Comparison of ENCODE assay signal across 23 cellular contexts in genomic region chr2:196801578-196801977, GRCh38. TPM values are rescaled to one million over a fixed set of nuclear protein-coding genes. Genes with fewer than 3 reads are reported as not detected.
DNase-seq lines count a peak whose midpoint lies in the region; ATAC-seq, FAIRE-seq and TF ChIP-seq lines count a peak whose summit lies in the region.
"Had no signal": no experiment of that assay in that cellular context is flagged by ENCODE, and none has a peak within 500 bp of the region (broad histone marks: within the 10 kb centered on the region; RNA-seq: fewer than 3 reads in every experiment).

No MANE protein-coding gene starts in this region.

- WGBS in GM23248 (ENCODE audit: low coverage in 1 of 2, low lambda C conversion rate in 2 of 2, missing lambda C conversion rate in 2 of 2), 2 experiments: 0% methylated on average over 1 of the region's 1 CpG
- WGBS in esophagus muscularis mucosa: 21% methylated on average over 1 of the region's 1 CpG

- no peak overlapping the region for H3K27ac Mint-ChIP-seq in T-cell
- H3K27ac Mint-ChIP-seq: activated CD4-positive, alpha-beta T cell treated with anti-CD3 and anti-CD28 coated beads, Interleukin-2, amount 10 ng/mL, durations not matched to agents 7 days and 5 days; activated naive CD4-positive, alpha-beta T cell treated with anti-CD3 and anti-CD28 coated beads, Interleukin-2, amount 10 ng/mL, durations not matched to agents 7 days and 5 days; dendritic cell treated with granulocyte-macrophage colony-stimulating factor and Interleukin-4, amounts not matched to agents 40 ng/mL and 50 ng/mL, for 4 days; H9 had no signal

- no peak overlapping the region for H3K9ac ChIP-seq in GM23248
- H3K9ac ChIP-seq in keratinocyte (ENCODE audit: control insufficient read depth, extremely low read depth, insufficient read depth, low read length): no peak overlapping the region
- H3K9ac ChIP-seq: parathyroid adenoma had no signal

- H3K79me2 ChIP-seq in GM23248 (ENCODE audit: insufficient read depth) (peaks cover 38% of the 10 kb centered on the region), keratinocyte (ENCODE audit: control insufficient read depth, insufficient read depth, low read length) (peaks cover 17% of the 10 kb centered on the region)
- H3K79me2 ChIP-seq: parathyroid adenoma had no signal

- H3K36me3 ChIP-seq in GM23248 (ENCODE audit: low read depth) (peaks cover 11% of the 10 kb centered on the region; the same call in 1 of the 2 replicates), keratinocyte (ENCODE audit: control insufficient read depth in 2 of 2, extremely low read depth in 1 of 2, insufficient read depth in 2 of 2, low read length in 2 of 2) (peaks cover 0 to 1% of the 10 kb centered on the region in 2 experiments), esophagus muscularis mucosa (peaks cover 0 to 12% (median 7%) of the 10 kb centered on the region in 4 donors)

- peaks cover 23 to 28% (median 28%) of the 10 kb centered on the region in 3 donors for H3K4me1 Mint-ChIP-seq in T-cell

- intact Hi-C loops in esophagus muscularis mucosa (cut with DNase I): no loop called here

- no peaks in the 10 kb centered on the region for H3K9me3 ChIP-seq in GM23248 (ENCODE audit: low read depth)
- no peaks in the 10 kb centered on the region for H3K9me3 ChIP-seq in keratinocyte (ENCODE audit: control insufficient read depth, low read depth, low read length)
- no peaks in the 10 kb centered on the region for H3K9me3 ChIP-seq in esophagus muscularis mucosa
- H3K9me3 ChIP-seq: Caco-2, Peyer's patch had no signal

- peak overlapping the region; percentile 95 for H2AFZ ChIP-seq in GM23248
- H2AFZ ChIP-seq in keratinocyte (ENCODE audit: control insufficient read depth, low read length): peak overlapping the region; percentile 8
- H2AFZ ChIP-seq: parathyroid adenoma had no signal

- dilution Hi-C loops in keratinocyte (cut with MboI; ENCODE audit: extremely low pct_ligation_motif_present, low sequenced_read_pairs): no loop called here

- H3K27ac ChIP-seq in GM23248 (peak overlapping the region; percentile 59), RWPE1 (no peak overlapping the region), keratinocyte (ENCODE audit: control insufficient read depth, insufficient read depth, low read length) (no peak overlapping the region), esophagus muscularis mucosa (replicated peaks in 1 of 4) (no peak overlapping the region)
- H3K27ac ChIP-seq: parathyroid adenoma, Peyer's patch had no signal

- H3K27me3 Mint-ChIP-seq in T-cell: peaks cover 10 to 11% of the 10 kb centered on the region in 2 donors

- no peak for TF ChIP-seq POLR2A in esophagus muscularis mucosa (IDR thresholded peaks at IDR 0.05; ENCODE audit: low read depth)

- TF ChIP-seq EP300 in esophagus muscularis mucosa (IDR thresholded peaks at IDR 0.05): no peak

- H3K4me3 ChIP-seq in GM23248: no peak overlapping the region
- no peak overlapping the region for H3K4me3 ChIP-seq in keratinocyte (ENCODE audit: control insufficient read depth in 2 of 3, extremely low read depth in 1 of 3, insufficient read depth in 2 of 3, low read depth in 1 of 3, low read length in 3 of 3)
- no peak overlapping the region for H3K4me3 ChIP-seq in esophagus muscularis mucosa
- H3K4me3 ChIP-seq: Peyer's patch had no signal

- no peaks in the 10 kb centered on the region for H3K9me2 ChIP-seq in GM23248 (ENCODE audit: insufficient read depth)

- CTCF ChIA-PET in RWPE1 (lab: Yijun Ruan, JAX): no interaction called here
- CTCF ChIA-PET in T-cell (lab: Charles Lee): no interaction called here

- H3K4me2 ChIP-seq in GM23248 (ENCODE audit: unreplicated experiment): no peak overlapping the region
- no peak overlapping the region for H3K4me2 ChIP-seq in keratinocyte (ENCODE audit: control insufficient read depth, extremely low read depth, insufficient read depth, low read depth, low read length)

- DNase-seq in AG08395 (ENCODE audit: low spot score): peak; percentile 7
- peak; percentile 69 for DNase-seq in GM23248
- DNase-seq in RWPE1 (ENCODE audit: low spot score): peak; percentile 21
- no peak for DNase-seq in keratinocyte (ENCODE audit: low read depth, low spot score)
- DNase-seq in T-cell: no peak
- no peak for DNase-seq in NCI-H1694 treated with DMSO at 0.1 percent for 48 hours (lab: John Stamatoyannopoulos, UW)
- DNase-seq in esophagus muscularis mucosa (ENCODE audit: extremely low spot score): no peak
- DNase-seq: activated CD4-positive, alpha-beta T cell treated with anti-CD3 and anti-CD28 coated beads, Interleukin-2, amount 10 ng/mL, durations not matched to agents 7 days and 5 days; activated naive CD4-positive, alpha-beta T cell treated with anti-CD3 and anti-CD28 coated beads, Interleukin-2, amount 10 ng/mL, durations not matched to agents 7 days and 5 days; AML-193; Caco-2; GF-D8; H9; NCI-H1436 treated with DMSO at 0.1 percent for 48 hours; NCI-H82; Peyer's patch; stimulated activated CD4-positive, alpha-beta T cell treated with anti-CD3 and anti-CD28 coated beads, Interleukin-2, amount 100 ng/mL, for 24 hours had no signal

- ATAC-seq in T-cell (replicated peaks in 1 of 4) (no peak), HG03045 (IDR thresholded peaks at IDR 0.05; ENCODE audit: unreplicated experiment) (no peak)

- H4K20me1 ChIP-seq in GM23248 (ENCODE audit: insufficient read depth) (no peaks in the 10 kb centered on the region), keratinocyte (ENCODE audit: control insufficient read depth, extremely low read depth, insufficient read depth, low read length) (no peaks in the 10 kb centered on the region)

- no peak for TF ChIP-seq CTCF in RWPE1 (conservative IDR thresholded peaks at IDR 0.05; ENCODE audit: low read depth)
- no peak for TF ChIP-seq CTCF in keratinocyte (optimal IDR thresholded peaks at IDR 0.05 in 1 of 3, IDR thresholded peaks at IDR 0.05 in 1 of 3, conservative IDR thresholded peaks at IDR 0.05 in 1 of 3; ENCODE audit: extremely low read depth in 1 of 3, insufficient read depth in 2 of 3, low read length in 3 of 3)
- no peak for TF ChIP-seq CTCF in esophagus muscularis mucosa (IDR thresholded peaks at IDR 0.05)

- in situ Hi-C loops in GM23248 (cut with MboI): no loop called here

- H3K27me3 ChIP-seq in GM23248 (replicated peaks; ENCODE audit: insufficient read depth): no peaks in the 10 kb centered on the region
- no peaks in the 10 kb centered on the region for H3K27me3 ChIP-seq in keratinocyte (ENCODE audit: control insufficient read depth, extremely low read depth, insufficient read depth, low read length)
- H3K27me3 ChIP-seq in esophagus muscularis mucosa: peaks cover 0 to 17% (median 0%) of the 10 kb centered on the region in 4 donors
- H3K27me3 ChIP-seq: Peyer's patch had no signal

- no peaks in the 10 kb centered on the region for H3K9me3 Mint-ChIP-seq in T-cell
- H3K9me3 Mint-ChIP-seq: activated naive CD4-positive, alpha-beta T cell treated with anti-CD3 and anti-CD28 coated beads, Interleukin-2, amount 10 ng/mL, durations not matched to agents 7 days and 5 days; dendritic cell treated with granulocyte-macrophage colony-stimulating factor and Interleukin-4, amounts not matched to agents 40 ng/mL and 50 ng/mL, for 4 days had no signal

- H3K9me1 ChIP-seq in keratinocyte (ENCODE audit: control insufficient read depth, extremely low read depth, insufficient read depth, low read length): no peaks in the 10 kb centered on the region

- no peak overlapping the region for H3K4me3 Mint-ChIP-seq in T-cell
- H3K4me3 Mint-ChIP-seq: activated naive CD4-positive, alpha-beta T cell treated with anti-CD3 and anti-CD28 coated beads, Interleukin-2, amount 10 ng/mL, durations not matched to agents 7 days and 5 days; dendritic cell treated with granulocyte-macrophage colony-stimulating factor and Interleukin-4, amounts not matched to agents 40 ng/mL and 50 ng/mL, for 4 days; H9 had no signal

- peaks cover 20% of the 10 kb centered on the region for H3F3A ChIP-seq in GM23248 (ENCODE audit: insufficient read depth)

- POLR2A ChIA-PET in RWPE1 (lab: Yijun Ruan, JAX; ENCODE audit: low non-redundant PET): no interaction called here
- POLR2A ChIA-PET in T-cell (lab: Charles Lee): interaction anchor here in 1 of 2 donors (0.6 to 0.7 kb wide), 2 partner anchors 21 to 157 kb away, joined by 3 read pairs; no protein-coding TSS in a partner anchor

- no peak for FAIRE-seq in keratinocyte (lab: Jason Lieb, UNC)
- FAIRE-seq: GM12891, TTC549 had no signal

- peaks cover 8% of the 10 kb centered on the region for H3K36me3 Mint-ChIP-seq in T-cell

- peaks cover 31% of the 10 kb centered on the region for H3K4me1 ChIP-seq in GM23248 (ENCODE audit: insufficient read depth)
- H3K4me1 ChIP-seq in keratinocyte (ENCODE audit: control insufficient read depth, extremely low read depth, insufficient read depth, low read length): peaks cover 3% of the 10 kb centered on the region
- H3K4me1 ChIP-seq in esophagus muscularis mucosa: peaks cover 14 to 33% (median 25%) of the 10 kb centered on the region in 4 donors
- H3K4me1 ChIP-seq: Caco-2, parathyroid adenoma had no signal

RNA-seq across cellular contexts. Expression of gene GTF3C3, which starts 2.1 kb away (rescaled TPM):
- total RNA-seq in GM23248 (2014; rRNA removed; shearing (Covaris generic)): 30.4 and 44.6 TPM in 2 replicates
- polyA plus RNA-seq in GM23248 (2016; fragmentation: Nextera tagmentation; extraction: Ambion mirVana) (13.1 and 16.0 TPM in 2 replicates), keratinocyte (16.9 to 38.8 TPM (median 29.9 TPM) in 3 replicates)
- polyA plus RNA-seq in keratinocyte (2011; ENCODE audit: low read depth): 35.5 TPM
- 11.4 and 25.6 TPM in 2 replicates for polyA plus RNA-seq in keratinocyte (2011; cell fraction: cytosol; rRNA removed)
- polyA plus RNA-seq in keratinocyte (2011; cell fraction: nucleus; rRNA removed): 37.9 and 50.2 TPM in 2 replicates
- 20.6 and 22.5 TPM in 2 replicates for polyA plus RNA-seq in keratinocyte (2012; ENCODE audit: low replicate concordance)
- polyA minus RNA-seq in keratinocyte: 7.2 to 69.6 TPM (median 32.7 TPM) in 3 replicates
- 10.6 TPM for polyA minus RNA-seq in keratinocyte (2011; cell fraction: cytosol; rRNA and poly(A)+ RNA removed)
- 34.9 and 68.3 TPM in 2 replicates for polyA minus RNA-seq in keratinocyte (2011; cell fraction: nucleus; rRNA and poly(A)+ RNA removed)
- total RNA-seq in T-cell (10 to 100 TPM; 29.8 to 40.4 (median 33.9) TPM), esophagus muscularis mucosa (10 to 100 TPM; 14.2 to 24.5 (median 15.6) TPM)

RNA-seq across cellular contexts. Expression of gene C2orf66, which starts 7.6 kb away (rescaled TPM):
- not detected in 2 replicates for total RNA-seq in GM23248 (2014; rRNA removed; shearing (Covaris generic))
- 0.25 TPM in 1 of 2 replicates, not detected in the other for polyA plus RNA-seq in GM23248 (2016; fragmentation: Nextera tagmentation; extraction: Ambion mirVana)
- polyA plus RNA-seq in keratinocyte: 0.32 to 2.9 TPM (median 2.2 TPM) in 3 replicates
- not detected for polyA plus RNA-seq in keratinocyte (2011; ENCODE audit: low read depth)
- 0.05 and 0.41 TPM in 2 replicates for polyA plus RNA-seq in keratinocyte (2011; cell fraction: cytosol; rRNA removed)
- 15.1 and 16.4 TPM in 2 replicates for polyA plus RNA-seq in keratinocyte (2011; cell fraction: nucleus; rRNA removed)
- polyA plus RNA-seq in keratinocyte (2012; ENCODE audit: low replicate concordance): 0.15 and 1.1 TPM in 2 replicates
- polyA minus RNA-seq in keratinocyte: 1.7 to 3.1 TPM in 2 of 3 replicates, not detected in the other
- not detected for polyA minus RNA-seq in keratinocyte (2011; cell fraction: cytosol; rRNA and poly(A)+ RNA removed)
- 2.6 and 10.5 TPM in 2 replicates for polyA minus RNA-seq in keratinocyte (2011; cell fraction: nucleus; rRNA and poly(A)+ RNA removed)
- not detected for total RNA-seq in T-cell
- total RNA-seq in esophagus muscularis mucosa: not detected
- total RNA-seq: Caco-2, H9, HT-29 had no signal

Comparison
In these comparisons a context has a peak if more than half of its experiments do, and no peak if none do; other contexts are left out.
1. DNase-seq: peak in AG08395 (single experiment), GM23248 (single experiment) and RWPE1 (single experiment); none in keratinocyte (single experiment), T-cell (0 of 34), NCI-H1694 treated with DMSO at 0.1 percent for 48 hours (single experiment) and esophagus muscularis mucosa (single experiment).